7 cellular contexts compared by ENCODE assay signal in genomic region chr7:45206266-45206665, GRCh38. TPM values are rescaled to one million over a fixed set of nuclear protein-coding genes. Genes with fewer than 3 reads are reported as not detected.
"Had no signal": no experiment of that assay in that cellular context is flagged by ENCODE, and none has a peak within 500 bp of the region (broad histone marks: within the 10 kb centered on the region; RNA-seq: fewer than 3 reads in every experiment).

No MANE protein-coding gene starts in this region.

RNA-seq across cellular contexts. Expression of gene RAMP3, which starts 48.7 kb away (rescaled TPM):
- total RNA-seq: LHCN-M2, MCF 10A, NCI-H460, OCI-LY7, PC-9, SJCRH30, SK-MEL-5 had no signal
